In the genomic region with DNA sequence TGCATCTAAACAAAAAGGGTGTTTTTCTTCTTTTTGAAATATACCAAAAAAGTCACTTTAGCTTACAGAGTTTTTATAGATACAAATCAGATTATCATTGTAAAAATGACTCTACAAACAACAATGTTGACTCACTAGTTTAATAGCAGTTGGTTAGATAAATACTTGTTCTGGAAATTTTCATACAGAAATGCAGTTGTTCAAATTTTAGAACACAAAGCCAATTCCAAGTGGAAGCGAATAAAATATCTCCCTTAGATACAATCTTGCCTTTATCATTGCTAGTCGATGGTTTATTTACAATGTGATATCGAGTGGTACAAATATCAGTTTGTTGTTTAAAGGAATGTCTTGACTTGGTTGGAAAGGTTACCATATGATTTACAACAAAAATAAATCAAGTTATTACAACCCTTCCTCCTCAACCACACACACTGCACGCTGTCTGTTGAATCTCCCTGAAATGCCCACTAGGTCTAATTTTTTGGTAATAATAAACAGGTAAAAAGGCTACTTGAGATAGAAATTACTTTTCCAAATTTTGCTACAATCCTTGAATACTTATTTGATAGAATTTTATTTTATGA, we compare ENCODE assay signal across 15 cellular contexts.
DNase-seq lines count a peak whose midpoint lies in the region; ATAC-seq, FAIRE-seq and TF ChIP-seq lines count a peak whose summit lies in the region.
"Had no signal": no experiment of that assay in that cellular context is flagged by ENCODE, and none has a peak within 500 bp of the region (broad histone marks: within the 10 kb centered on the region; RNA-seq: fewer than 3 reads in every experiment).

No MANE protein-coding gene starts in this region.

- H2AK5ac ChIP-seq in IMR-90 (ENCODE audit: low read depth, low read length): no peak overlapping the region

- H3K9me3 ChIP-seq in IMR-90 (ENCODE audit: control insufficient read depth, insufficient read depth, low read length): no peaks in the 10 kb centered on the region
- no peaks in the 10 kb centered on the region for H3K9me3 ChIP-seq in osteoblast (ENCODE audit: low read depth, low read length)
- no peaks in the 10 kb centered on the region for H3K9me3 ChIP-seq in kidney (ENCODE audit: control insufficient read depth in 1 of 2, low read length in 2 of 2)

- H3K4me2 ChIP-seq in IMR-90 (ENCODE audit: low read depth, low read length): no peak overlapping the region
- H3K4me2 ChIP-seq in osteoblast (ENCODE audit: insufficient read depth, low read length): no peak overlapping the region

- H2BK15ac ChIP-seq in IMR-90 (ENCODE audit: low read depth, low read length): no peak overlapping the region

- H2AK9ac ChIP-seq in IMR-90 (replicated peaks; ENCODE audit: low read depth, low read length, poor library complexity): no peak overlapping the region

- H2AFZ ChIP-seq in IMR-90 (replicated peaks; ENCODE audit: low read length, poor library complexity) (no peak overlapping the region), osteoblast (ENCODE audit: low read length) (no peak overlapping the region)

- H3K36me3 ChIP-seq in BJ (ENCODE audit: control insufficient read depth, insufficient read depth, low read length) (peaks cover 13% of the 10 kb centered on the region), IMR-90 (ENCODE audit: control insufficient read depth, insufficient read depth, low read length) (peaks cover 32% of the 10 kb centered on the region), osteoblast (ENCODE audit: insufficient read depth, low read length) (peaks cover 57% of the 10 kb centered on the region), kidney (ENCODE audit: control insufficient read depth in 1 of 2, insufficient read depth in 2 of 2, low read length in 2 of 2) (peaks cover 34 to 52% of the 10 kb centered on the region in 2 donors)

- H3K23ac ChIP-seq in IMR-90 (ENCODE audit: low read depth, low read length): no peak overlapping the region

- H4K20me1 ChIP-seq in IMR-90 (ENCODE audit: insufficient read depth, low read length) (no peaks in the 10 kb centered on the region), osteoblast (ENCODE audit: insufficient read depth, low read length) (no peaks in the 10 kb centered on the region)

- ATAC-seq in IMR-90 (ENCODE audit: low read depth) (peak; percentile 35; the same call in 1 of the 2 replicates), HG02884 (IDR thresholded peaks at IDR 0.05; ENCODE audit: unreplicated experiment) (no peak), GM21515 (IDR thresholded peaks at IDR 0.05; ENCODE audit: unreplicated experiment) (no peak)
- ATAC-seq: Right ventricle myocardium inferior had no signal

- H3K79me2 ChIP-seq in osteoblast (ENCODE audit: insufficient read depth, low read length): no peaks in the 10 kb centered on the region

- dilution Hi-C loops in IMR-90 (cut with HindIII; ENCODE audit: low sequenced_read_pairs, unreplicated experiment): no loop called here

- H3K9ac ChIP-seq in IMR-90 (ENCODE audit: low read depth, low read length): no peak overlapping the region
- no peak overlapping the region for H3K9ac ChIP-seq in kidney (ENCODE audit: low read length in 2 of 2)

- in situ Hi-C loops in IMR-90 (cut with MboI; ENCODE audit: low sequenced_read_pairs): no loop called here

- H3K27me3 ChIP-seq in BJ (ENCODE audit: control insufficient read depth, insufficient read depth, low read length): no peaks in the 10 kb centered on the region
- no peaks in the 10 kb centered on the region for H3K27me3 ChIP-seq in IMR-90 (ENCODE audit: control insufficient read depth, insufficient read depth, low read length)
- H3K27me3 ChIP-seq in osteoblast (ENCODE audit: insufficient read depth, low read length): no peaks in the 10 kb centered on the region

- H2BK120ac ChIP-seq in IMR-90 (ENCODE audit: low read depth, low read length): no peak overlapping the region

- H4K8ac ChIP-seq in IMR-90 (ENCODE audit: low read depth in 2 of 2, low read length in 2 of 2): no peak overlapping the region; a peak in 1 of 4 replicates

- H3K9me1 ChIP-seq in IMR-90 (ENCODE audit: insufficient read depth, low read length): peaks cover 7% of the 10 kb centered on the region

- H3K79me1 ChIP-seq in IMR-90 (ENCODE audit: low read depth in 1 of 2, low read length in 2 of 2): peaks cover 0 to 4% of the 10 kb centered on the region in 2 experiments; a peak in 1 of 4 replicates

- H4K91ac ChIP-seq in IMR-90 (ENCODE audit: insufficient read depth, low read depth, low read length): no peak overlapping the region

- intact Hi-C loops in IMR-90 (cut with micrococcal nuclease) (loop anchor here (5.0 to 10.0 kb wide), 2 partner anchors 40 to 1207 kb away; no protein-coding TSS in a partner anchor), kidney (cut with DNase I) (no loop called here)

- no peak overlapping the region for H3K4ac ChIP-seq in IMR-90 (ENCODE audit: low read depth, low read length)

- H3K4me3 ChIP-seq in BJ (ENCODE audit: low read depth, low read length): no peak overlapping the region
- H3K4me3 ChIP-seq in IMR-90 (ENCODE audit: insufficient read depth, low read depth, low read length): no peak overlapping the region
- no peak overlapping the region for H3K4me3 ChIP-seq in osteoblast (ENCODE audit: insufficient read depth, low read length)
- H3K4me3 ChIP-seq in kidney (ENCODE audit: low read length in 2 of 2): no peak overlapping the region

- H4K5ac ChIP-seq in IMR-90 (ENCODE audit: low read depth, low read length): no peak overlapping the region

- peak; percentile 9 for DNase-seq in BJ (ENCODE audit: low read depth)
- DNase-seq in IMR-90: peak; percentile 26
- DNase-seq in osteoblast (ENCODE audit: insufficient read length, low spot score, missing footprints): peak; percentile 25
- no peak for DNase-seq in kidney
- no peak for DNase-seq in MV-4-11 (lab: John Stamatoyannopoulos, UW)
- DNase-seq: Calu3; CD4-positive, alpha-beta T cell; H9; NCI-H1105; NCI-H1694 treated with DMSO at 0.1 percent for 48 hours; NCI-H446 had no signal

- CTCF ChIA-PET in BJ (lab: Yijun Ruan, JAX): no interaction called here
- CTCF ChIA-PET in IMR-90 (lab: Yijun Ruan, JAX): no interaction called here

- TF ChIP-seq POLR2A in IMR-90 (IDR thresholded peaks at IDR 0.05; ENCODE audit: low read depth, low read length): no peak

- WGBS in IMR-90 (ENCODE audit: extremely low coverage in 2 of 2, insufficient read length in 1 of 2), 2 experiments: no CpG with 5 or more reads among the region's 4 CpGs

- no peak overlapping the region for H3K56ac ChIP-seq in IMR-90 (ENCODE audit: extremely low read depth, insufficient read depth, low read length)

- FAIRE-seq in colon (lab: Jason Lieb, UNC): peak; percentile 31
- FAIRE-seq in kidney (lab: Jason Lieb, UNC): no peak

- peaks cover 2% of the 10 kb centered on the region; the same call in 1 of the 2 replicates for H3K4me1 ChIP-seq in IMR-90 (ENCODE audit: control insufficient read depth, insufficient read depth, low read length)
- H3K4me1 ChIP-seq in osteoblast (ENCODE audit: insufficient read depth, low read length): peaks cover 10% of the 10 kb centered on the region
- peaks cover 0 to 2% of the 10 kb centered on the region in 2 donors for H3K4me1 ChIP-seq in kidney (ENCODE audit: control insufficient read depth in 1 of 2, insufficient read depth in 1 of 2, low read depth in 1 of 2, low read length in 2 of 2)

- H3K27ac ChIP-seq in IMR-90 (ENCODE audit: insufficient read depth, low read length) (no peak overlapping the region), osteoblast (ENCODE audit: low read depth, low read length) (no peak overlapping the region), kidney (ENCODE audit: low read depth in 2 of 2, low read length in 2 of 2) (no peak overlapping the region)

- no peak overlapping the region for H2BK5ac ChIP-seq in IMR-90 (ENCODE audit: low read depth, low read length, poor library complexity, severe bottlenecking)

- BruUV-seq in IMR-90 (replicated peaks; lab: Mats Ljungman, UMichigan): no TSS peak

- no peak for TF ChIP-seq RAD21 in IMR-90 (IDR thresholded peaks at IDR 0.05; ENCODE audit: low read length)

- TF ChIP-seq CTCF in BJ (IDR thresholded peaks at IDR 0.05; ENCODE audit: insufficient read depth, low read depth, low read length) (no peak), IMR-90 (conservative IDR thresholded peaks at IDR 0.05; ENCODE audit: low read depth, low read length) (no peak), osteoblast (IDR thresholded peaks at IDR 0.05; ENCODE audit: extremely low read depth, low read depth, low read length) (no peak), kidney (IDR thresholded peaks at IDR 0.05; ENCODE audit: borderline replicate concordance, extremely low read depth, insufficient read depth) (no peak)

- no peak overlapping the region for H2BK20ac ChIP-seq in IMR-90 (ENCODE audit: low read depth, low read length)

- no peak overlapping the region for H3K18ac ChIP-seq in IMR-90 (ENCODE audit: low read depth, low read length)

- H3K14ac ChIP-seq in IMR-90 (replicated peaks; ENCODE audit: low read depth, low read length): no peak overlapping the region

- POLR2A ChIA-PET in BJ (lab: Charles Lee) (no interaction called here), IMR-90 (lab: Charles Lee; ENCODE audit: unreplicated experiment) (no interaction called here)

TF ChIP-seq in IMR-90, 13 proteins besides CTCF, POLR2A, EP300 and RAD21:
- TF ChIP-seq SMC3 (IDR thresholded peaks at IDR 0.05; ENCODE audit: low read depth, low read length) (no peak), RCOR1 (IDR thresholded peaks at IDR 0.05; ENCODE audit: insufficient replicate concordance, low read length) (no peak), CHD1 (IDR thresholded peaks at IDR 0.05; ENCODE audit: low read depth, low read length) (no peak), RFX5 (IDR thresholded peaks at IDR 0.05; ENCODE audit: low read depth, low read length) (no peak)
- TF ChIP-seq, protein P1, sequence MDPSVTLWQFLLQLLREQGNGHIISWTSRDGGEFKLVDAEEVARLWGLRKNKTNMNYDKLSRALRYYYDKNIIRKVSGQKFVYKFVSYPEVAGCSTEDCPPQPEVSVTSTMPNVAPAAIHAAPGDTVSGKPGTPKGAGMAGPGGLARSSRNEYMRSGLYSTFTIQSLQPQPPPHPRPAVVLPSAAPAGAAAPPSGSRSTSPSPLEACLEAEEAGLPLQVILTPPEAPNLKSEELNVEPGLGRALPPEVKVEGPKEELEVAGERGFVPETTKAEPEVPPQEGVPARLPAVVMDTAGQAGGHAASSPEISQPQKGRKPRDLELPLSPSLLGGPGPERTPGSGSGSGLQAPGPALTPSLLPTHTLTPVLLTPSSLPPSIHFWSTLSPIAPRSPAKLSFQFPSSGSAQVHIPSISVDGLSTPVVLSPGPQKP (IDR thresholded peaks at IDR 0.05; ENCODE audit: borderline replicate concordance, low read depth, low read length): no peak

Comparison
In these comparisons a context has a peak if more than half of its experiments do, and no peak if none do; other contexts are left out.
1. DNase-seq: peak in BJ (single experiment), IMR-90 (single experiment) and osteoblast (single experiment); none in kidney (single experiment) and MV-4-11 (single experiment).